ENCODE assay signal across 33 cellular contexts in the genomic region with DNA sequence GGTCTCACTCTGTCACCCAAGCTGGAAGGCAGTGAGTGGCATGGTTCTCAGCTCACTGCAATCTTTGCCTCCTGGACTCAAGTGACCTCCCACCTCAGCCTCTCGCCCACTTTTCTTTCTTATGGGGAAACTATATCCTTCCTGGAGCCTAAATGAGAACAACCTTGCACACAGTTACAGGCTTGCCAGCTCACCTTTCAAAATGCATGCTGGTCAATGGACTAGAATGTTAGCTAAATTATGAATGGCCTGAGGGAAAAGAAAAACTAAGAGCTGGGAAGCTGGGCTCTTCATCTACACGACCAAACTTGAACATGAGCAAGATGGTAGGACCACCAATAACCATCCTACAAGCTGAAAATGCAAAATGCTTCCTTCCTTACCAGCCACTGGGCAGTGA. TPM values are rescaled to one million over a fixed set of nuclear protein-coding genes. Genes with fewer than 3 reads are reported as not detected.
"Had no signal": no experiment of that assay in that cellular context is flagged by ENCODE, and none has a peak within 500 bp of the region (broad histone marks: within the 10 kb centered on the region; RNA-seq: fewer than 3 reads in every experiment).

No MANE protein-coding gene starts in this region.

- H3K36me3 ChIP-seq: ascending aorta, cardiac muscle cell had no signal

- H3K27ac ChIP-seq: ascending aorta, VCaP had no signal

- H3K9me3 ChIP-seq: ascending aorta had no signal

- H3K4me3 ChIP-seq: ascending aorta, cardiac muscle cell had no signal

- DNase-seq: activated CD4-positive, alpha-beta memory T cell treated with anti-CD3 and anti-CD28 coated beads, Interleukin-2, amount 10 ng/mL, durations not matched to agents 7 days and 5 days; activated CD4-positive, alpha-beta T cell treated with anti-CD3 and anti-CD28 coated beads for 1 hour; activated CD4-positive, alpha-beta T cell treated with anti-CD3 and anti-CD28 coated beads for 36 hours; activated CD4-positive, alpha-beta T cell treated with anti-CD3 and anti-CD28 coated beads for 48 hours; activated CD4-positive, alpha-beta T cell treated with anti-CD3 and anti-CD28 coated beads, Interleukin-2, amount 10 ng/mL, durations not matched to agents 7 days and 5 days; activated CD4-positive, alpha-beta T cell treated with anti-CD3 and anti-CD28 coated beads, Interleukin-2, amount 50 U/mL, for 48 hours; activated CD4-positive, CD25-positive, alpha-beta regulatory T cell; activated CD8-positive, alpha-beta memory T cell treated with anti-CD3 and anti-CD28 coated beads for 24 hours; activated CD8-positive, alpha-beta memory T cell treated with anti-CD3 and anti-CD28 coated beads, Interleukin-2, amount 10 ng/mL, durations not matched to agents 7 days and 5 days; activated CD8-positive, alpha-beta memory T cell treated with anti-CD3 and anti-CD28 coated beads, Interleukin-2, amount 50 U/mL, for 48 hours; activated CD8-positive, alpha-beta T cell treated with anti-CD3 and anti-CD28 coated beads, Interleukin-2, amount 10 ng/mL, durations not matched to agents 7 days and 5 days; activated effector memory CD4-positive, alpha-beta T cell treated with Interleukin-2 at 50 U/mL for 16 hours; activated gamma-delta T cell; activated naive CD4-positive, alpha-beta T cell treated with anti-CD3 and anti-CD28 coated beads, Interleukin-2, amount 10 ng/mL, durations not matched to agents 7 days and 5 days; activated naive CD4-positive, alpha-beta T cell treated with Interleukin-2 at 50 U/mL for 16 hours; activated naive CD8-positive, alpha-beta T cell treated with anti-CD3 and anti-CD28 coated beads, Interleukin-2, amount 10 ng/mL, durations not matched to agents 7 days and 5 days; activated naive CD8-positive, alpha-beta T cell treated with anti-CD3 and anti-CD28 coated beads, Interleukin-2, amount 50 U/mL, for 24 hours; activated T-cell treated with anti-CD3 and anti-CD28 coated beads, Interleukin-2, amount 50 U/mL, for 24 hours; activated T-cell treated with anti-CD3 and anti-CD28 coated beads, Interleukin-2, amount 50 U/mL, for 48 hours; amygdala; anterior cingulate cortex; caudate nucleus; cerebellar nuclear complex; T-helper 1 cell; T-helper 2 cell; T-helper 9 cell had no signal

- ATAC-seq: activated CD4-positive, alpha-beta T cell treated with anti-CD3 and anti-CD28 coated beads for 36 hours; activated CD4-positive, CD25-positive, alpha-beta regulatory T cell treated with anti-CD3 and anti-CD28 coated beads, Interleukin-2, amount 50 U/mL, for 24 hours; activated CD8-positive, alpha-beta memory T cell treated with anti-CD3 and anti-CD28 coated beads, Interleukin-2, amount 10 ng/mL, durations not matched to agents 7 days and 5 days; activated CD8-positive, alpha-beta T cell treated with anti-CD3 and anti-CD28 coated beads, Interleukin-2, amount 10 ng/mL, durations not matched to agents 7 days and 5 days; activated naive CD8-positive, alpha-beta T cell treated with anti-CD3 and anti-CD28 coated beads, Interleukin-2, amount 50 U/mL, for 24 hours had no signal

RNA-seq across cellular contexts. Expression of gene LHX1, which starts 10.6 kb away (rescaled TPM):
- total RNA-seq: activated CD4-positive, alpha-beta T cell treated with anti-CD3 and anti-CD28 coated beads for 36 hours; activated CD4-positive, alpha-beta T cell treated with anti-CD3 and anti-CD28 coated beads, Interleukin-2, amount 10 ng/mL, durations not matched to agents 7 days and 5 days; activated CD8-positive, alpha-beta T cell treated with anti-CD3 and anti-CD28 coated beads, Interleukin-2, amount 10 ng/mL, durations not matched to agents 7 days and 5 days; activated naive CD8-positive, alpha-beta T cell treated with anti-CD3 and anti-CD28 coated beads, Interleukin-2, amount 10 ng/mL, durations not matched to agents 7 days and 5 days; ascending aorta; bronchial epithelial cell; chondrocyte had no signal
- polyA plus RNA-seq: adipose tissue had no signal
